In genomic region chr16:11824362-11824761, GRCh38 we compare ENCODE assay signal across 12 cellular contexts. TPM values are rescaled to one million over a fixed set of nuclear protein-coding genes. Genes with fewer than 3 reads are reported as not detected.
DNase-seq lines count a peak whose midpoint lies in the region; ATAC-seq and TF ChIP-seq lines count a peak whose summit lies in the region.
"Had no signal": no experiment of that assay in that cellular context is flagged by ENCODE, and none has a peak within 500 bp of the region (broad histone marks: within the 10 kb centered on the region; RNA-seq: fewer than 3 reads in every experiment).

No MANE protein-coding gene starts in this region.

- ATAC-seq in body of pancreas = peak; percentile 83
- ATAC-seq in HG02885 (IDR thresholded peaks at IDR 0.05; ENCODE audit: poor library complexity, unreplicated experiment) = no peak
- ATAC-seq: activated CD8-positive, alpha-beta T cell treated with anti-CD3 and anti-CD28 coated beads for 36 hours had no signal

- CTCF ChIA-PET in CD8-positive, alpha-beta memory T cell (lab: Charles Lee) = no interaction called here

- H4K8ac ChIP-seq in mesenchymal stem cell (ENCODE audit: low read length) = no peak overlapping the region

- no peak overlapping the region for H3K4me3 ChIP-seq in body of pancreas
- no peak overlapping the region for H3K4me3 ChIP-seq in mesenchymal stem cell (ENCODE audit: insufficient read depth in 1 of 2, low read depth in 1 of 2, low read length in 2 of 2)
- H3K4me3 ChIP-seq in CD8-positive, alpha-beta memory T cell (ENCODE audit: low read length) = no peak overlapping the region

- TF ChIP-seq POLR2A in body of pancreas (IDR thresholded peaks at IDR 0.05) = no peak

- no peak overlapping the region for H3K14ac ChIP-seq in mesenchymal stem cell (ENCODE audit: low read length in 2 of 2)

- H2AK5ac ChIP-seq in mesenchymal stem cell (ENCODE audit: low read length, severe bottlenecking) = no peak overlapping the region

- no peaks in the 10 kb centered on the region for H3K9me3 Mint-ChIP-seq in CD8-positive, alpha-beta memory T cell
- H3K9me3 Mint-ChIP-seq: activated CD8-positive, alpha-beta T cell treated with anti-CD3 and anti-CD28 coated beads for 36 hours had no signal

- no peak overlapping the region for H2BK120ac ChIP-seq in mesenchymal stem cell (ENCODE audit: low read depth, low read length)

- intact Hi-C loops in body of pancreas (cut with DNase I) = no loop called here

- H3K27ac ChIP-seq in body of pancreas (peak overlapping the region in 3 of 4 donors; percentile 6 to 57 (median 28)), mesenchymal stem cell (ENCODE audit: low read length, poor library complexity, severe bottlenecking) (no peak overlapping the region)
- no peak overlapping the region for H3K27ac ChIP-seq in CD8-positive, alpha-beta memory T cell (ENCODE audit: low read depth, low read length)
- H3K27ac ChIP-seq: 22Rv1 had no signal

- no peak overlapping the region for H3K4ac ChIP-seq in mesenchymal stem cell (ENCODE audit: low read depth in 1 of 2, low read length in 2 of 2)

- no peaks in the 10 kb centered on the region for H3K4me1 Mint-ChIP-seq in CD8-positive, alpha-beta memory T cell

- H3K36me3 ChIP-seq in body of pancreas (replicated peaks in 1 of 2; ENCODE audit: insufficient read depth in 1 of 2, low read depth in 2 of 2) (no peaks in the 10 kb centered on the region), mesenchymal stem cell (ENCODE audit: control insufficient read depth in 1 of 2, insufficient read depth in 2 of 2, low read depth in 1 of 2, low read length in 2 of 2) (no peaks in the 10 kb centered on the region)
- H3K36me3 ChIP-seq in CD8-positive, alpha-beta memory T cell (ENCODE audit: insufficient read depth, low read length) = no peaks in the 10 kb centered on the region

- no peak overlapping the region for H3K23ac ChIP-seq in mesenchymal stem cell (ENCODE audit: low read length in 2 of 2)

- no peak overlapping the region for H4K91ac ChIP-seq in mesenchymal stem cell (ENCODE audit: low read length)

- no peak overlapping the region for H2BK15ac ChIP-seq in mesenchymal stem cell (ENCODE audit: low read depth, poor library complexity, severe bottlenecking)

- peaks cover 0 to 3% of the 10 kb centered on the region in 2 donors for H3K27me3 Mint-ChIP-seq in CD8-positive, alpha-beta memory T cell
- H3K27me3 Mint-ChIP-seq: activated CD8-positive, alpha-beta T cell treated with anti-CD3 and anti-CD28 coated beads for 36 hours had no signal

- TF ChIP-seq CTCF in body of pancreas (IDR thresholded peaks at IDR 0.05) = no peak

- H3K4me1 ChIP-seq in body of pancreas = peaks cover 11% of the 10 kb centered on the region
- H3K4me1 ChIP-seq in mesenchymal stem cell (ENCODE audit: control insufficient read depth, insufficient read depth, low read depth, low read length) = peaks cover 1% of the 10 kb centered on the region
- H3K4me1 ChIP-seq in CD8-positive, alpha-beta memory T cell (ENCODE audit: insufficient read depth, low read length) = no peaks in the 10 kb centered on the region

- 6 to 7% methylated on average over 5 of the region's 5 CpGs for WGBS in body of pancreas, 2 donors
- WGBS in mesenchymal stem cell = 63% methylated on average over 3 of the region's 5 CpGs

- no peak overlapping the region for H3K18ac ChIP-seq in mesenchymal stem cell (ENCODE audit: low read depth in 1 of 2, low read length in 2 of 2)

- no peaks in the 10 kb centered on the region for H3K79me1 ChIP-seq in mesenchymal stem cell (replicated peaks; ENCODE audit: low read length, poor library complexity, severe bottlenecking)

- no peak overlapping the region for H2AFZ ChIP-seq in mesenchymal stem cell (ENCODE audit: low read depth, low read length)

- H3K27me3 ChIP-seq in body of pancreas (no peaks in the 10 kb centered on the region), mesenchymal stem cell (ENCODE audit: control insufficient read depth in 1 of 2, insufficient read depth in 1 of 2, low read length in 2 of 2) (no peaks in the 10 kb centered on the region)
- no peaks in the 10 kb centered on the region for H3K27me3 ChIP-seq in CD8-positive, alpha-beta memory T cell (ENCODE audit: insufficient read depth, low read length, poor library complexity, severe bottlenecking)

- no peak overlapping the region for H3K27ac Mint-ChIP-seq in CD8-positive, alpha-beta memory T cell
- H3K27ac Mint-ChIP-seq: activated CD8-positive, alpha-beta T cell treated with anti-CD3 and anti-CD28 coated beads for 36 hours had no signal

- no peak overlapping the region for H3K4me2 ChIP-seq in mesenchymal stem cell (ENCODE audit: low read length, poor library complexity, severe bottlenecking)

- H2BK5ac ChIP-seq in mesenchymal stem cell (ENCODE audit: low read depth, low read length, poor library complexity, severe bottlenecking) = no peak overlapping the region

- no peak overlapping the region for H3K4me3 Mint-ChIP-seq in CD8-positive, alpha-beta memory T cell
- H3K4me3 Mint-ChIP-seq: activated CD8-positive, alpha-beta T cell treated with anti-CD3 and anti-CD28 coated beads for 36 hours had no signal

- H2BK12ac ChIP-seq in mesenchymal stem cell (ENCODE audit: low read length in 2 of 2) = no peak overlapping the region

- H3K36me3 Mint-ChIP-seq in CD8-positive, alpha-beta memory T cell = no peaks in the 10 kb centered on the region

- H3K9me3 ChIP-seq in body of pancreas = no peaks in the 10 kb centered on the region
- no peaks in the 10 kb centered on the region for H3K9me3 ChIP-seq in mesenchymal stem cell (ENCODE audit: control insufficient read depth, low read length)
- no peaks in the 10 kb centered on the region for H3K9me3 ChIP-seq in CD8-positive, alpha-beta memory T cell (ENCODE audit: low read length)

- DNase-seq in NCI-H748 (lab: John Stamatoyannopoulos, UW; ENCODE audit: unreplicated experiment) = peak; percentile 9
- no peak for DNase-seq in NCI-H748 treated with DMSO at 0.1 percent for 48 hours (lab: John Stamatoyannopoulos, UW)
- peak; percentile 46 to 78 (median 52) for DNase-seq in body of pancreas
- peak; percentile 26 for DNase-seq in mesenchymal stem cell
- DNase-seq in ureter (ENCODE audit: low spot score) = peak; percentile 47
- no peak for DNase-seq in CD8-positive, alpha-beta memory T cell
- DNase-seq in effector CD8-positive, alpha-beta T cell (lab: John Stamatoyannopoulos, UW) = no peak
- DNase-seq: activated CD8-positive, alpha-beta T cell treated with anti-CD3 and anti-CD28 coated beads for 36 hours; NCI-H2081 treated with DMSO at 0.1 percent for 48 hours; nucleus accumbens had no signal

- no peak overlapping the region for H3K9ac ChIP-seq in mesenchymal stem cell (ENCODE audit: low read length)

- POLR2A ChIA-PET in CD8-positive, alpha-beta memory T cell (lab: Charles Lee) = no interaction called here

RNA-seq across cellular contexts. Expression of gene RSL1D1, which starts 27.0 kb away (rescaled TPM):
- total RNA-seq in body of pancreas (100 to 1,000 TPM; 199 to 246 TPM), ureter (170 TPM)
- 167 TPM for polyA plus RNA-seq in mesenchymal stem cell (2013, experiment 1 of 2)
- 167 TPM for polyA plus RNA-seq in mesenchymal stem cell (2013, experiment 2 of 2)
- 100 to 1,000 TPM; 355 to 362 TPM for total RNA-seq in CD8-positive, alpha-beta memory T cell
- polyA plus RNA-seq in CD8-positive, alpha-beta memory T cell = 265 TPM

RNA-seq across cellular contexts. Expression of gene ZC3H7A, which starts 27.3 kb away (rescaled TPM):
- 10 to 100 TPM; 26.4 to 49.5 TPM for total RNA-seq in body of pancreas
- 36.3 TPM for polyA plus RNA-seq in mesenchymal stem cell (2013, experiment 1 of 2)
- polyA plus RNA-seq in mesenchymal stem cell (2013, experiment 2 of 2) = 35.3 TPM
- 64.1 TPM for total RNA-seq in ureter
- 10 to 100 TPM; 51.9 to 54.2 TPM for total RNA-seq in CD8-positive, alpha-beta memory T cell
- polyA plus RNA-seq in CD8-positive, alpha-beta memory T cell = 35.6 TPM

Comparison
In these comparisons a context has a peak if more than half of its experiments do, and no peak if none do; other contexts are left out.
1. DNase-seq: peak in NCI-H748 (single experiment), body of pancreas (4 of 4), mesenchymal stem cell (single experiment) and ureter (single experiment); none in NCI-H748 treated with DMSO at 0.1 percent for 48 hours (single experiment), CD8-positive, alpha-beta memory T cell (0 of 5) and effector CD8-positive, alpha-beta T cell (single experiment).
2. H3K27ac ChIP-seq: peak in body of pancreas (3 of 4); none in mesenchymal stem cell (single experiment) and CD8-positive, alpha-beta memory T cell (single experiment).